8 cellular contexts compared by ENCODE assay signal in the genomic region with DNA sequence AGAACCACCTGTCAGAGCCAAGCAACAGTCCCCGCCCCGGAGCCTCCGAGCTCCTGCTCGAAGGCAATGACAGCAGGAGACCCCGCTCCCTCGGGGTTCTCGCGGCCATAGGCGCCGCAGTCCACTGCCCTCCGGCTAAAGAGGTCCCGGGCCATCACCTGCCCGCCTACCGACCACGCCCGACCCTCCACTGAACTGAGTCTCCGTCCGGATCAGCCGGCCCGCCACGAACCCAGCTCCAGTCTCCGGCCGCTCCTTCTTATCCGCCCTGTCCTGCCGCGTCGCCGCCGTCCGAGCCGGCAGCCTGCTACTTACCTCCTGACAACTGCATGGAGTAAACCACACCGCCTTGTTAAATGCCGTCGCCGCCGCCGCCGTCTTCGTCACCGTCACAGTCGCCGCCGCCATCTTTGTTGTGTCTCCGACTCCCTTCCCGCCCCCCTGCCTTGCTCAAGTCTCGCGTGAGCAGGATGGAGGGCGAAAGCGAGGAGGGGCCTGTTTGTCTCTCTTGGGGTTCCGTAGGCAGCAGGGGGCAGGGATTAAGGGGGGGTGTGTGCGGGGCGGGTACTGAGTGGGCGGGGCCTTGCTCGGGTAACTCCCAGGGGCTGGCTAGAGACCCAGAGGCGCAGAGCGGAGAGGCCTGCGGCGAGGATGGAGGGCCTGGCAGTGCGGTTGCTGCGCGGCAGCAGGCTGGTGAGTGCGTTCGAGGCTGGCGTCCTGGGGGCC. TPM values are rescaled to one million over a fixed set of nuclear protein-coding genes. Genes with fewer than 3 reads are reported as not detected.
A peak's percentile ranks its signal among the peaks of the same experiment; 100 is the strongest.
DNase-seq lines count a peak whose midpoint lies in the region; ATAC-seq and TF ChIP-seq lines count a peak whose summit lies in the region.

A gene (plus strand): TSS at position 628 of the 726 bp plus-strand sequence. CDS start 24 bp downstream, at position 652.
A gene with protein sequence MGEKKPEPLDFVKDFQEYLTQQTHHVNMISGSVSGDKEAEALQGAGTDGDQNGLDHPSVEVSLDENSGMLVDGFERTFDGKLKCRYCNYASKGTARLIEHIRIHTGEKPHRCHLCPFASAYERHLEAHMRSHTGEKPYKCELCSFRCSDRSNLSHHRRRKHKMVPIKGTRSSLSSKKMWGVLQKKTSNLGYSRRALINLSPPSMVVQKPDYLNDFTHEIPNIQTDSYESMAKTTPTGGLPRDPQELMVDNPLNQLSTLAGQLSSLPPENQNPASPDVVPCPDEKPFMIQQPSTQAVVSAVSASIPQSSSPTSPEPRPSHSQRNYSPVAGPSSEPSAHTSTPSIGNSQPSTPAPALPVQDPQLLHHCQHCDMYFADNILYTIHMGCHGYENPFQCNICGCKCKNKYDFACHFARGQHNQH (minus strand): TSS at position 417 of the 726 bp plus-strand sequence. CDS start 10,170 bp downstream, outside the sequence.

- no TSS peak for BruUV-seq in Calu3 (replicated peaks; lab: Mats Ljungman, UMichigan)

- no peaks in the 10 kb centered on the region for H3K4me1 Mint-ChIP-seq in Calu3 (ENCODE audit: low read depth, unreplicated experiment)
- peaks cover 30% of the 10 kb centered on the region for H3K4me1 Mint-ChIP-seq in activated CD8-positive, alpha-beta memory T cell treated with anti-CD3 and anti-CD28 coated beads, Interleukin-2, amount 10 ng/mL, durations not matched to agents 7 days and 5 days

- DNase-seq in Calu3 (peak; percentile 89), NT2/D1 (ENCODE audit: low read depth, low spot score) (peak; percentile 92)
- DNase-seq in activated CD8-positive, alpha-beta memory T cell treated with anti-CD3 and anti-CD28 coated beads, Interleukin-2, amount 10 ng/mL, durations not matched to agents 7 days and 5 days: peak; percentile 98
- DNase-seq in stimulated activated CD8-positive, alpha-beta memory T cell treated with anti-CD3 and anti-CD28 coated beads, Interleukin-15, amount 100 ng/mL, for 24 hours (ENCODE audit: low read depth): peak; percentile 80

- H3K27ac ChIP-seq in HUES48 (ENCODE audit: low read depth, low read length): peak within 1 kb of the TSS; percentile 90
- peak within 1 kb of the TSS; percentile 83 for H3K27ac ChIP-seq in mesodermal cell (ENCODE audit: low read depth, low read length, severe bottlenecking)

- intact Hi-C loops in Calu3 (cut with micrococcal nuclease; ENCODE audit: unreplicated experiment): no loop called here

- no peaks in the 10 kb centered on the region for H3K27me3 Mint-ChIP-seq in Calu3 (ENCODE audit: unreplicated experiment)
- H3K27me3 Mint-ChIP-seq in activated CD8-positive, alpha-beta memory T cell treated with anti-CD3 and anti-CD28 coated beads, Interleukin-2, amount 10 ng/mL, durations not matched to agents 7 days and 5 days: no peaks in the 10 kb centered on the region

- H3K4me3 Mint-ChIP-seq in Calu3 (ENCODE audit: low read depth, unreplicated experiment): peak within 1 kb of the TSS; percentile 91
- peak within 1 kb of the TSS; percentile 99 for H3K4me3 Mint-ChIP-seq in activated CD8-positive, alpha-beta memory T cell treated with anti-CD3 and anti-CD28 coated beads, Interleukin-2, amount 10 ng/mL, durations not matched to agents 7 days and 5 days

- H3K9ac ChIP-seq in HUES48 (ENCODE audit: low read depth, low read length) (peak within 1 kb of the TSS; percentile 88), NT2/D1 (ENCODE audit: insufficient read length, low read depth) (peak within 1 kb of the TSS; percentile 86), endocrine pancreas (ENCODE audit: control insufficient read depth, insufficient read depth, low read length) (peak within 1 kb of the TSS; percentile 90)

- peaks cover 13% of the 10 kb centered on the region for H3K4me1 ChIP-seq in HUES48 (ENCODE audit: control insufficient read depth, insufficient read depth, low read length)
- H3K4me1 ChIP-seq in NT2/D1 (ENCODE audit: insufficient read depth, insufficient read length): peaks cover 3% of the 10 kb centered on the region
- H3K4me1 ChIP-seq in endocrine pancreas (ENCODE audit: control insufficient read depth, insufficient read depth, low read length): peaks cover 33% of the 10 kb centered on the region
- peaks cover 8% of the 10 kb centered on the region for H3K4me1 ChIP-seq in mesodermal cell (ENCODE audit: control insufficient read depth, insufficient read depth, low read length, poor library complexity, severe bottlenecking)

- TF ChIP-seq CTCF in Calu3 (IDR thresholded peaks at IDR 0.05; ENCODE audit: unreplicated experiment): no peak

- H3K36me3 ChIP-seq in HUES48 (ENCODE audit: control insufficient read depth, insufficient read depth, low read length): peaks cover 2% of the 10 kb centered on the region; the same call in 1 of the 2 replicates
- peaks cover 3% of the 10 kb centered on the region for H3K36me3 ChIP-seq in NT2/D1 (ENCODE audit: insufficient read depth, insufficient read length, low read length)
- H3K36me3 ChIP-seq in endocrine pancreas (ENCODE audit: control insufficient read depth, insufficient read depth, low read length): no peaks in the 10 kb centered on the region
- peaks cover 3% of the 10 kb centered on the region for H3K36me3 ChIP-seq in mesodermal cell (ENCODE audit: control insufficient read depth, insufficient read depth, low read length)

- no peaks in the 10 kb centered on the region for H3K9me3 Mint-ChIP-seq in Calu3 (ENCODE audit: low read depth, unreplicated experiment)
- H3K9me3 Mint-ChIP-seq in activated CD8-positive, alpha-beta memory T cell treated with anti-CD3 and anti-CD28 coated beads, Interleukin-2, amount 10 ng/mL, durations not matched to agents 7 days and 5 days (ENCODE audit: low read depth): peaks cover 2% of the 10 kb centered on the region

- H3K36me3 Mint-ChIP-seq in Calu3 (ENCODE audit: insufficient read depth, unreplicated experiment): peaks cover 26% of the 10 kb centered on the region
- peaks cover 15% of the 10 kb centered on the region for H3K36me3 Mint-ChIP-seq in activated CD8-positive, alpha-beta memory T cell treated with anti-CD3 and anti-CD28 coated beads, Interleukin-2, amount 10 ng/mL, durations not matched to agents 7 days and 5 days

- peak; percentile 84 for ATAC-seq in GM21423 (IDR thresholded peaks at IDR 0.05; ENCODE audit: unreplicated experiment)
- ATAC-seq in activated CD8-positive, alpha-beta memory T cell treated with anti-CD3 and anti-CD28 coated beads, Interleukin-2, amount 10 ng/mL, durations not matched to agents 7 days and 5 days: peak; percentile 91

- H3K4me3 ChIP-seq in HUES48 (ENCODE audit: low read depth, low read length) (peak within 1 kb of the TSS; percentile 96), NT2/D1 (ENCODE audit: insufficient read length, low read depth) (peak within 1 kb of the TSS; percentile 84), endocrine pancreas (ENCODE audit: control insufficient read depth, insufficient read depth, low read length) (peak within 1 kb of the TSS; percentile 93), mesodermal cell (ENCODE audit: extremely low read depth, insufficient read depth, low read length, poor library complexity, severe bottlenecking) (peak within 1 kb of the TSS; percentile 98)

- H3K27me3 ChIP-seq in HUES48 (ENCODE audit: control insufficient read depth, insufficient read depth, low read length): peaks cover 19% of the 10 kb centered on the region
- H3K27me3 ChIP-seq in NT2/D1 (ENCODE audit: insufficient read depth, insufficient read length): peaks cover 18% of the 10 kb centered on the region
- no peaks in the 10 kb centered on the region for H3K27me3 ChIP-seq in endocrine pancreas (ENCODE audit: control insufficient read depth, insufficient read depth, low read length)

- CTCF ChIA-PET in Calu3 (lab: Charles Lee): interaction anchor here (1.4 kb wide), 1 partner anchor 10 kb away, joined by 3 read pairs; no protein-coding TSS in a partner anchor
- CTCF ChIA-PET in activated CD8-positive, alpha-beta memory T cell treated with anti-CD3 and anti-CD28 coated beads, Interleukin-2, amount 10 ng/mL, durations not matched to agents 7 days and 5 days (lab: Charles Lee): interaction anchor here (1.0 to 4.9 kb wide), 8 partner anchors 9 to 145 kb away, joined by 3 to 43 read pairs (median 4); a partner anchor contains a TSS

- 0% methylated on average over 47 to 49 of the region's 64 CpGs for WGBS in mesodermal cell (ENCODE audit: insufficient coverage in 2 of 2), 2 experiments

- H3K9me3 ChIP-seq in HUES48 (ENCODE audit: control insufficient read depth, insufficient read depth, low read length) (no peaks in the 10 kb centered on the region), NT2/D1 (ENCODE audit: insufficient read depth, low read length) (no peaks in the 10 kb centered on the region), endocrine pancreas (ENCODE audit: control insufficient read depth, low read length) (no peaks in the 10 kb centered on the region), mesodermal cell (ENCODE audit: control insufficient read depth, low read length) (no peaks in the 10 kb centered on the region)

- H3K27ac Mint-ChIP-seq in Calu3 (ENCODE audit: unreplicated experiment): peak within 1 kb of the TSS; percentile 91
- H3K27ac Mint-ChIP-seq in activated CD8-positive, alpha-beta memory T cell treated with anti-CD3 and anti-CD28 coated beads, Interleukin-2, amount 10 ng/mL, durations not matched to agents 7 days and 5 days: peak within 1 kb of the TSS; percentile 99

RNA-seq across cellular contexts. Expression of the first gene that starts in this region (rescaled TPM):
- 8.7 and 11.3 TPM in 2 replicates for total RNA-seq in Calu3 (2022)
- total RNA-seq in activated CD8-positive, alpha-beta memory T cell treated with anti-CD3 and anti-CD28 coated beads, Interleukin-2, amount 10 ng/mL, durations not matched to agents 7 days and 5 days: 10 to 100 TPM; 17.4 to 20.6 TPM
- polyA plus RNA-seq in mesodermal cell (2013, experiment 1 of 2): 4.3 TPM
- polyA plus RNA-seq in mesodermal cell (2013, experiment 2 of 2): 6.1 TPM

RNA-seq across cellular contexts. Expression of the second gene that starts in this region (rescaled TPM):
- 5.8 and 9.2 TPM in 2 replicates for total RNA-seq in Calu3 (2022)
- total RNA-seq in activated CD8-positive, alpha-beta memory T cell treated with anti-CD3 and anti-CD28 coated beads, Interleukin-2, amount 10 ng/mL, durations not matched to agents 7 days and 5 days: 10 to 100 TPM; 12.0 to 18.0 TPM
- polyA plus RNA-seq in mesodermal cell (2013, experiment 1 of 2): 7.1 TPM
- 9.1 TPM for polyA plus RNA-seq in mesodermal cell (2013, experiment 2 of 2)

Comparison
In these comparisons a context has a peak if more than half of its experiments do, and no peak if none do; other contexts are left out.
1. Peak in every context shown above with its lines: DNase-seq, ATAC-seq, H3K4me3 ChIP-seq and H3K27ac ChIP-seq.